Comparison of ENCODE assay signal across 15 cellular contexts in genomic region chr5:122770479-122770878, GRCh38.
"Had no signal": no experiment of that assay in that cellular context is flagged by ENCODE, and none has a peak within 500 bp of the region (broad histone marks: within the 10 kb centered on the region; RNA-seq: fewer than 3 reads in every experiment).

No MANE protein-coding gene starts in this region.

- DNase-seq: activated CD4-positive, alpha-beta T cell treated with anti-CD3 and anti-CD28 coated beads, Interleukin-2, amount 50 U/mL, for 4 hours; activated CD4-positive, CD25-positive, alpha-beta regulatory T cell treated with anti-CD3 and anti-CD28 coated beads, Interleukin-2, amount 50 U/mL, for 72 hours; activated effector memory CD4-positive, alpha-beta T cell treated with Interleukin-2 at 50 U/mL for 16 hours; activated T-cell treated with anti-CD3 and anti-CD28 coated beads, Interleukin-2, amount 50 U/mL, for 24 hours; amygdala; hypothalamus; kidney glomerular epithelial cell; pancreas; stimulated activated CD4-positive, alpha-beta T cell treated with anti-CD3 and anti-CD28 coated beads, Interleukin-2, amount 100 ng/mL, for 48 hours had no signal

- ATAC-seq: activated naive CD4-positive, alpha-beta T cell treated with anti-CD3 and anti-CD28 coated beads, Interleukin-2, amount 50 U/mL, for 72 hours; pancreas had no signal

- H3K27ac ChIP-seq: breast epithelium, neural progenitor cell, pancreas had no signal

- H3K4me3 ChIP-seq: breast epithelium, neural progenitor cell, pancreas had no signal

- H3K9me3 ChIP-seq: breast epithelium, pancreas had no signal

- H3K27ac Mint-ChIP-seq: activated naive CD4-positive, alpha-beta T cell treated with anti-CD3 and anti-CD28 coated beads, Interleukin-2, amount 50 U/mL, for 72 hours; activated T-cell treated with anti-CD3 and anti-CD28 coated beads, Interleukin-2, amount 50 U/mL, for 24 hours; mesothelial cell of epicardium; neural progenitor cell; stimulated activated naive CD8-positive, alpha-beta T cell treated with anti-CD3 and anti-CD28 coated beads, Interleukin-15, Interleukin-2, amounts not matched to agents 100 ng/mL and 50 ng/mL, for 24 hours; T-helper 1 cell treated with Interleukin-12 subunit alpha and Interleukin-12 subunit beta and Interleukin-4 antibody, amounts not matched to agents 30 μg/mL and 1 μg/mL, for 36 hours had no signal

- H3K27me3 ChIP-seq: breast epithelium, neural progenitor cell, pancreas had no signal

- H3K9me3 Mint-ChIP-seq: activated naive CD4-positive, alpha-beta T cell treated with anti-CD3 and anti-CD28 coated beads, Interleukin-2, amount 50 U/mL, for 72 hours; activated T-cell treated with anti-CD3 and anti-CD28 coated beads, Interleukin-2, amount 50 U/mL, for 24 hours; mesothelial cell of epicardium; neural progenitor cell; stimulated activated naive CD8-positive, alpha-beta T cell treated with anti-CD3 and anti-CD28 coated beads, Interleukin-15, Interleukin-2, amounts not matched to agents 100 ng/mL and 50 ng/mL, for 24 hours; T-helper 1 cell treated with Interleukin-12 subunit alpha and Interleukin-12 subunit beta and Interleukin-4 antibody, amounts not matched to agents 30 μg/mL and 1 μg/mL, for 36 hours had no signal

- H3K36me3 Mint-ChIP-seq: mesothelial cell of epicardium, neural progenitor cell had no signal

- H3K36me3 ChIP-seq: breast epithelium, neural progenitor cell, pancreas had no signal

- H3K4me3 Mint-ChIP-seq: activated T-cell treated with anti-CD3 and anti-CD28 coated beads, Interleukin-2, amount 50 U/mL, for 24 hours; mesothelial cell of epicardium; neural progenitor cell; stimulated activated naive CD8-positive, alpha-beta T cell treated with anti-CD3 and anti-CD28 coated beads, Interleukin-15, Interleukin-2, amounts not matched to agents 100 ng/mL and 50 ng/mL, for 24 hours; T-helper 1 cell treated with Interleukin-12 subunit alpha and Interleukin-12 subunit beta and Interleukin-4 antibody, amounts not matched to agents 30 μg/mL and 1 μg/mL, for 36 hours had no signal

- H3K4me1 ChIP-seq: breast epithelium, neural progenitor cell, pancreas had no signal
